ENCODE assay signal across 16 cellular contexts in genomic region chr12:6722863-6723262, GRCh38. TPM values are rescaled to one million over a fixed set of nuclear protein-coding genes. Genes with fewer than 3 reads are reported as not detected.
DNase-seq lines count a peak whose midpoint lies in the region; ATAC-seq, FAIRE-seq and TF ChIP-seq lines count a peak whose summit lies in the region.
"Had no signal": no experiment of that assay in that cellular context is flagged by ENCODE, and none has a peak within 500 bp of the region (broad histone marks: within the 10 kb centered on the region; RNA-seq: fewer than 3 reads in every experiment).

No MANE protein-coding gene starts in this region.

- no peak for DNase-seq in activated CD8-positive, alpha-beta memory T cell treated with anti-CD3 and anti-CD28 coated beads, Interleukin-2, amount 10 ng/mL, durations not matched to agents 7 days and 5 days
- DNase-seq in activated CD8-positive, alpha-beta memory T cell treated with anti-CD3 and anti-CD28 coated beads for 24 hours, result no peak
- DNase-seq in MG63 (no peak), H1 (ENCODE audit: low read depth in 1 of 2, low spot score in 2 of 2) (no peak), psoas muscle (no peak), islet precursor cell (no peak), posterior cingulate gyrus (no peak)
- DNase-seq: cortex of kidney, GDM1, Kasumi-1, SIG-M5 had no signal

- TF ChIP-seq CTCF in H1 (IDR thresholded peaks at IDR 0.05; ENCODE audit: control extremely low read depth in 1 of 3, insufficient read depth in 1 of 3, low read depth in 1 of 3, low read length in 3 of 3), result no peak
- TF ChIP-seq CTCF in psoas muscle (IDR thresholded peaks at IDR 0.05), result no peak

- peaks cover 8% of the 10 kb centered on the region for H3K23me2 ChIP-seq in H1 (ENCODE audit: low read depth, low read length)

- H3K4me3 Mint-ChIP-seq in activated CD8-positive, alpha-beta memory T cell treated with anti-CD3 and anti-CD28 coated beads, Interleukin-2, amount 10 ng/mL, durations not matched to agents 7 days and 5 days, result peak overlapping the region; percentile 79

- no peak overlapping the region for H3K9ac ChIP-seq in H1 (replicated peaks in 1 of 4; ENCODE audit: extremely low read depth in 1 of 4, low read depth in 3 of 4, low read length in 3 of 4)

- no peaks in the 10 kb centered on the region for H3K27me3 Mint-ChIP-seq in activated CD8-positive, alpha-beta memory T cell treated with anti-CD3 and anti-CD28 coated beads, Interleukin-2, amount 10 ng/mL, durations not matched to agents 7 days and 5 days

- H3K27me3 ChIP-seq in MG63 (no peaks in the 10 kb centered on the region), H1 (replicated peaks in 1 of 4; ENCODE audit: control insufficient read depth in 3 of 4, extremely low read depth in 1 of 4, insufficient read depth in 3 of 4, low read length in 3 of 4) (no peaks in the 10 kb centered on the region; a peak in 2 of 7 replicates), psoas muscle (ENCODE audit: insufficient read depth in 3 of 3, low read length in 2 of 3) (peaks cover 0 to 8% (median 0%) of the 10 kb centered on the region in 3 donors)
- H3K27me3 ChIP-seq: gastroesophageal sphincter had no signal

- H3K27ac Mint-ChIP-seq in activated CD8-positive, alpha-beta memory T cell treated with anti-CD3 and anti-CD28 coated beads, Interleukin-2, amount 10 ng/mL, durations not matched to agents 7 days and 5 days, result peak overlapping the region; percentile 3

- peaks cover 6% of the 10 kb centered on the region; the same call in 1 of the 2 replicates for H3K36me3 ChIP-seq in MG63
- peaks cover 0 to 2% (median 0%) of the 10 kb centered on the region in 4 experiments; a peak in 3 of 8 replicates for H3K36me3 ChIP-seq in H1 (ENCODE audit: control insufficient read depth in 2 of 4, insufficient read depth in 4 of 4, low read length in 3 of 4)
- peaks cover 0 to 13% of the 10 kb centered on the region in 2 donors for H3K36me3 ChIP-seq in psoas muscle (ENCODE audit: insufficient read depth in 1 of 2, low read depth in 1 of 2)

- WGBS in H1 (ENCODE audit: extremely low coverage in 1 of 2, insufficient coverage in 1 of 2, insufficient read length in 1 of 2, insufficient replicate concordance in 2 of 2, low coverage in 1 of 2, low lambda C conversion rate in 2 of 2, missing lambda C conversion rate in 1 of 2), 2 experiments, result 87% methylated on average over 3 of the region's 3 CpGs; no CpG with 5 or more reads in 1 of the 2 experiments
- 81 to 88% (median 85%) methylated on average over 3 of the region's 3 CpGs for WGBS in psoas muscle, 3 donors

- H3K14ac ChIP-seq in H1 (ENCODE audit: insufficient read length), result no peak overlapping the region

- H4K20me1 ChIP-seq in H1 (replicated peaks in 1 of 2; ENCODE audit: control insufficient read depth in 1 of 2, insufficient read depth in 2 of 2, low read length in 2 of 2), result no peaks in the 10 kb centered on the region

- no peak overlapping the region for H4K8ac ChIP-seq in H1 (ENCODE audit: extremely low read depth, insufficient read depth, low read length)

- H4K5ac ChIP-seq in H1 (ENCODE audit: insufficient read length, low read depth, low read length), result no peak overlapping the region

- TF ChIP-seq POLR2A in H1 (IDR thresholded peaks at IDR 0.05; ENCODE audit: control extremely low read depth in 1 of 2, low read depth in 2 of 2, low read length in 2 of 2), result no peak

- peaks cover 21% of the 10 kb centered on the region for H3K4me1 Mint-ChIP-seq in activated CD8-positive, alpha-beta memory T cell treated with anti-CD3 and anti-CD28 coated beads, Interleukin-2, amount 10 ng/mL, durations not matched to agents 7 days and 5 days

- no peak overlapping the region for H2AFZ ChIP-seq in H1 (ENCODE audit: low read length)

- H3K4me1 ChIP-seq in H1 (replicated peaks in 1 of 4; ENCODE audit: control insufficient read depth in 3 of 4, insufficient read depth in 4 of 4, low read length in 3 of 4) (peaks cover 0 to 2% (median under 1%) of the 10 kb centered on the region in 4 experiments; a peak in 3 of 7 replicates), psoas muscle (peaks cover 11% of the 10 kb centered on the region)

- CTCF ChIA-PET in activated CD8-positive, alpha-beta memory T cell treated with anti-CD3 and anti-CD28 coated beads, Interleukin-2, amount 10 ng/mL, durations not matched to agents 7 days and 5 days (lab: Charles Lee), result interaction anchor here (0.6 to 4.8 kb wide), 12 partner anchors 13 to 390 kb away, joined by 3 to 39 read pairs (median 8); partner anchors contain the start of genes CDCA3, MLF2, SPSB2 and USP5
- CTCF ChIA-PET in H1 (lab: Charles Lee; ENCODE audit: partially characterized antibody), result interaction anchor here (1.0 to 2.6 kb wide), 9 partner anchors 13 to 158 kb away, joined by 3 to 13 read pairs (median 7); partner anchors contain the start of gene MLF2

- no peak overlapping the region for H2BK20ac ChIP-seq in H1 (ENCODE audit: low read length)

- H3K9me3 Mint-ChIP-seq in activated CD8-positive, alpha-beta memory T cell treated with anti-CD3 and anti-CD28 coated beads, Interleukin-2, amount 10 ng/mL, durations not matched to agents 7 days and 5 days (ENCODE audit: low read depth), result no peaks in the 10 kb centered on the region

- H2BK120ac ChIP-seq in H1 (replicated peaks; ENCODE audit: low read depth, low read length), result no peak overlapping the region

- FAIRE-seq in H1 (lab: Jason Lieb, UNC), result no peak

- peak overlapping the region; percentile 74 for H4K91ac ChIP-seq in H1 (replicated peaks; ENCODE audit: insufficient read length, low read length)

- no peak overlapping the region for H3K23ac ChIP-seq in H1 (ENCODE audit: insufficient read length)

- intact Hi-C loops in psoas muscle (cut with DNase I) (loop anchor here in 1 of 2 donors (1.0 to 5.0 kb wide), 2 partner anchors 30 to 36 kb away; partner anchors contain the start of genes MLF2 and ZNF384), posterior cingulate gyrus (cut with DNase I) (loop anchor here (1.0 kb wide), 1 partner anchor 60 kb away; the partner anchor contains the start of gene ING4)

- no peak overlapping the region for H3K56ac ChIP-seq in H1 (replicated peaks; ENCODE audit: insufficient read length, low read depth, low read length)

- H3K27ac ChIP-seq in H1 (ENCODE audit: low read depth, low read length), result no peak overlapping the region
- H3K27ac ChIP-seq in psoas muscle, result no peak overlapping the region

- TF ChIP-seq RAD21 in H1 (IDR thresholded peaks at IDR 0.05 in 1 of 2, conservative IDR thresholded peaks at IDR 0.05 in 1 of 2; ENCODE audit: low read depth in 2 of 2, low read length in 2 of 2), result no peak

- H3K4me2 ChIP-seq in H1 (ENCODE audit: insufficient read depth in 1 of 2, low read depth in 2 of 2, low read length in 2 of 2), result peak overlapping the region; percentile 79; a peak in 2 of 4 replicates

- H3K9me3 ChIP-seq in MG63, result no peaks in the 10 kb centered on the region
- no peaks in the 10 kb centered on the region for H3K9me3 ChIP-seq in H1 (ENCODE audit: insufficient read depth in 2 of 2, low read depth in 1 of 2, low read length in 1 of 2)
- no peaks in the 10 kb centered on the region for H3K9me3 ChIP-seq in psoas muscle
- H3K9me3 ChIP-seq: gastroesophageal sphincter, suprapubic skin had no signal

- H3K36me3 Mint-ChIP-seq in activated CD8-positive, alpha-beta memory T cell treated with anti-CD3 and anti-CD28 coated beads, Interleukin-2, amount 10 ng/mL, durations not matched to agents 7 days and 5 days, result no peaks in the 10 kb centered on the region

- no peaks in the 10 kb centered on the region; the same call in 1 of the 2 replicates for H3K79me1 ChIP-seq in H1 (ENCODE audit: low read depth, low read length)

- no peak overlapping the region for H3K4ac ChIP-seq in H1 (replicated peaks; ENCODE audit: insufficient read length, low read depth, low read length)

- H3K79me2 ChIP-seq in H1 (ENCODE audit: control insufficient read depth in 1 of 2, insufficient read depth in 2 of 2, low read length in 2 of 2), result peaks cover 0 to 3% of the 10 kb centered on the region in 2 experiments; a peak in 1 of 4 replicates

- no peak overlapping the region for H2BK5ac ChIP-seq in H1 (ENCODE audit: low read depth, low read length)

- H3K18ac ChIP-seq in H1 (ENCODE audit: extremely low read depth, low read length), result no peak overlapping the region

- POLR2A ChIA-PET in H1 (lab: Charles Lee; ENCODE audit: partially characterized antibody), result interaction anchor here (0.8 to 4.8 kb wide), 5 partner anchors 30 to 130 kb away, joined by 3 to 25 read pairs (median 5); partner anchors contain the start of genes MLF2, USP5 and ZNF384

- TF ChIP-seq EP300 in H1 (IDR thresholded peaks at IDR 0.05; ENCODE audit: borderline replicate concordance in 1 of 2, low read depth in 2 of 2, low read length in 2 of 2), result no peak

- H3K4me3 ChIP-seq in MG63 (peak overlapping the region; percentile 67), H1 (ENCODE audit: extremely low read depth in 1 of 4, insufficient read depth in 2 of 4, low read depth in 3 of 4, low read length in 4 of 4) (peak overlapping the region in 1 of 4 experiments; percentile 80; a peak in 2 of 8 replicates), psoas muscle (peak overlapping the region; percentile 68)

- ATAC-seq in activated CD8-positive, alpha-beta memory T cell treated with anti-CD3 and anti-CD28 coated beads, Interleukin-2, amount 10 ng/mL, durations not matched to agents 7 days and 5 days, result no peak
- ATAC-seq in psoas muscle (no peak), GM21619 (IDR thresholded peaks at IDR 0.05; ENCODE audit: unreplicated experiment) (no peak)

- H2AK5ac ChIP-seq in H1 (ENCODE audit: low read depth, low read length), result no peak overlapping the region

- no peak overlapping the region for H2BK12ac ChIP-seq in H1 (ENCODE audit: low read depth, low read length)

- no peak overlapping the region for H2BK15ac ChIP-seq in H1 (ENCODE audit: low read length)

RNA-seq across cellular contexts. Expression of gene COPS7A, which starts 1.0 kb away (rescaled TPM):
- total RNA-seq in activated CD8-positive, alpha-beta memory T cell treated with anti-CD3 and anti-CD28 coated beads, Interleukin-2, amount 10 ng/mL, durations not matched to agents 7 days and 5 days, result 10 to 100 TPM; 28.2 to 30.0 TPM
- total RNA-seq in MG63 (2014; rRNA removed; shearing (Covaris generic); ENCODE audit: low replicate concordance), result 91.3 and 125 TPM in 2 replicates
- 43.3 and 44.5 TPM in 2 replicates for total RNA-seq in H1 (2021; fragmentation: NEBNext Ultra II Directional; extraction: Animal tissue kit (Norgen Biotek cat#: 25700))
- polyA plus RNA-seq in H1 (2011; rRNA removed) (95.9 and 98.4 TPM in 2 replicates), psoas muscle (100 to 1,000 TPM in 2 of 3 donors, 10 to 100 TPM in 1; 79.2 to 157 (median 104) TPM)
- polyA plus RNA-seq in H1 (2011; cell fraction: cytosol; rRNA removed), result 93.9 TPM
- polyA plus RNA-seq in H1 (2011; cell fraction: nucleus; rRNA removed), result 109 TPM
- polyA plus RNA-seq in H1 (2012, experiment 1 of 2), result 43.6 to 58.1 TPM (median 55.6 TPM) in 4 replicates
- 63.2 TPM for polyA plus RNA-seq in H1 (2012, experiment 2 of 2)
- 40.6 TPM for polyA plus RNA-seq in H1 (2013, experiment 1 of 2)
- 40.1 TPM for polyA plus RNA-seq in H1 (2013, experiment 2 of 2)
- 43.8 and 57.5 TPM in 2 replicates for polyA minus RNA-seq in H1 (2011; rRNA and poly(A)+ RNA removed)
- 16.6 TPM for polyA minus RNA-seq in H1 (2011; cell fraction: cytosol; rRNA and poly(A)+ RNA removed)
- polyA minus RNA-seq in H1 (2011; cell fraction: nucleus; rRNA and poly(A)+ RNA removed), result 17.2 TPM
- 10 to 100 TPM; 72.3 to 86.2 (median 77.1) TPM for total RNA-seq in psoas muscle

RNA-seq across cellular contexts. Expression of gene PIANP, which starts 22.2 kb away (rescaled TPM):
- total RNA-seq in activated CD8-positive, alpha-beta memory T cell treated with anti-CD3 and anti-CD28 coated beads, Interleukin-2, amount 10 ng/mL, durations not matched to agents 7 days and 5 days, result not detected
- not detected in 2 replicates for total RNA-seq in MG63 (2014; rRNA removed; shearing (Covaris generic); ENCODE audit: low replicate concordance)
- 9.8 and 15.3 TPM in 2 replicates for total RNA-seq in H1 (2021; fragmentation: NEBNext Ultra II Directional; extraction: Animal tissue kit (Norgen Biotek cat#: 25700))
- 6.3 and 13.3 TPM in 2 replicates for polyA plus RNA-seq in H1 (2011; rRNA removed)
- 4.1 TPM for polyA plus RNA-seq in H1 (2011; cell fraction: cytosol; rRNA removed)
- polyA plus RNA-seq in H1 (2011; cell fraction: nucleus; rRNA removed), result 16.6 TPM
- 11.4 to 16.2 TPM (median 13.6 TPM) in 4 replicates for polyA plus RNA-seq in H1 (2012, experiment 1 of 2)
- polyA plus RNA-seq in H1 (2012, experiment 2 of 2), result 12.2 TPM
- polyA plus RNA-seq in H1 (2013, experiment 1 of 2), result 13.5 TPM
- polyA plus RNA-seq in H1 (2013, experiment 2 of 2), result 16.5 TPM
- polyA minus RNA-seq in H1 (2011; rRNA and poly(A)+ RNA removed), result 1.6 and 3.5 TPM in 2 replicates
- polyA minus RNA-seq in H1 (2011; cell fraction: cytosol; rRNA and poly(A)+ RNA removed), result 6.8 TPM
- 4.1 TPM for polyA minus RNA-seq in H1 (2011; cell fraction: nucleus; rRNA and poly(A)+ RNA removed)
- total RNA-seq in psoas muscle, result under 1 TPM in 3 of 4 donors, not detected in 1; 0.10 to 0.17 (median 0.15) TPM
- polyA plus RNA-seq in psoas muscle, result under 1 TPM in 2 of 3 donors, not detected in 1; 0.17 to 0.21 TPM
- total RNA-seq: H4, liver, suprapubic skin had no signal

RNA-seq across cellular contexts. Expression of gene MLF2, which starts 30.1 kb away (rescaled TPM):
- total RNA-seq in activated CD8-positive, alpha-beta memory T cell treated with anti-CD3 and anti-CD28 coated beads, Interleukin-2, amount 10 ng/mL, durations not matched to agents 7 days and 5 days, result 100 to 1,000 TPM; 102 to 113 TPM
- 178 and 274 TPM in 2 replicates for total RNA-seq in MG63 (2014; rRNA removed; shearing (Covaris generic); ENCODE audit: low replicate concordance)
- total RNA-seq in H1 (2021; fragmentation: NEBNext Ultra II Directional; extraction: Animal tissue kit (Norgen Biotek cat#: 25700)), result 229 and 232 TPM in 2 replicates
- polyA plus RNA-seq in H1 (2011; rRNA removed), result 401 and 443 TPM in 2 replicates
- polyA plus RNA-seq in H1 (2011; cell fraction: cytosol; rRNA removed), result 319 TPM
- polyA plus RNA-seq in H1 (2011; cell fraction: nucleus; rRNA removed), result 252 TPM
- 240 to 272 TPM (median 254 TPM) in 4 replicates for polyA plus RNA-seq in H1 (2012, experiment 1 of 2)
- 291 TPM for polyA plus RNA-seq in H1 (2012, experiment 2 of 2)
- polyA plus RNA-seq in H1 (2013, experiment 1 of 2), result 162 TPM
- polyA plus RNA-seq in H1 (2013, experiment 2 of 2), result 175 TPM
- 311 and 327 TPM in 2 replicates for polyA minus RNA-seq in H1 (2011; rRNA and poly(A)+ RNA removed)
- 98.5 TPM for polyA minus RNA-seq in H1 (2011; cell fraction: cytosol; rRNA and poly(A)+ RNA removed)
- polyA minus RNA-seq in H1 (2011; cell fraction: nucleus; rRNA and poly(A)+ RNA removed), result 106 TPM
- total RNA-seq in psoas muscle, result 100 to 1,000 TPM; 104 to 188 (median 132) TPM
- polyA plus RNA-seq in psoas muscle, result 100 to 1,000 TPM; 113 to 245 (median 176) TPM

RNA-seq across cellular contexts. Expression of gene ZNF384, which starts 33.7 kb away (rescaled TPM):
- 10 to 100 TPM; 76.3 to 76.4 TPM for total RNA-seq in activated CD8-positive, alpha-beta memory T cell treated with anti-CD3 and anti-CD28 coated beads, Interleukin-2, amount 10 ng/mL, durations not matched to agents 7 days and 5 days
- total RNA-seq in MG63 (2014; rRNA removed; shearing (Covaris generic); ENCODE audit: low replicate concordance), result 9.3 and 21.9 TPM in 2 replicates
- 59.6 and 60.1 TPM in 2 replicates for total RNA-seq in H1 (2021; fragmentation: NEBNext Ultra II Directional; extraction: Animal tissue kit (Norgen Biotek cat#: 25700))
- polyA plus RNA-seq in H1 (2011; rRNA removed), result 59.0 and 75.1 TPM in 2 replicates
- polyA plus RNA-seq in H1 (2011; cell fraction: cytosol; rRNA removed), result 66.7 TPM
- polyA plus RNA-seq in H1 (2011; cell fraction: nucleus; rRNA removed), result 138 TPM
- 64.4 to 74.8 TPM (median 69.2 TPM) in 4 replicates for polyA plus RNA-seq in H1 (2012, experiment 1 of 2)
- 30.4 TPM for polyA plus RNA-seq in H1 (2012, experiment 2 of 2)
- 47.8 TPM for polyA plus RNA-seq in H1 (2013, experiment 1 of 2)
- polyA plus RNA-seq in H1 (2013, experiment 2 of 2), result 45.3 TPM
- 69.0 and 70.2 TPM in 2 replicates for polyA minus RNA-seq in H1 (2011; rRNA and poly(A)+ RNA removed)
- 39.0 TPM for polyA minus RNA-seq in H1 (2011; cell fraction: cytosol; rRNA and poly(A)+ RNA removed)
- 71.1 TPM for polyA minus RNA-seq in H1 (2011; cell fraction: nucleus; rRNA and poly(A)+ RNA removed)
- total RNA-seq in psoas muscle, result 10 to 100 TPM; 25.4 to 37.9 (median 27.9) TPM
- 10 to 100 TPM; 22.0 to 44.9 (median 23.8) TPM for polyA plus RNA-seq in psoas muscle

RNA-seq across cellular contexts. Expression of gene PTMS, which starts 43.3 kb away (rescaled TPM):
- 100 to 1,000 TPM; 131 to 142 TPM for total RNA-seq in activated CD8-positive, alpha-beta memory T cell treated with anti-CD3 and anti-CD28 coated beads, Interleukin-2, amount 10 ng/mL, durations not matched to agents 7 days and 5 days
- total RNA-seq in MG63 (2014; rRNA removed; shearing (Covaris generic); ENCODE audit: low replicate concordance), result 272 and 328 TPM in 2 replicates
- 444 and 486 TPM in 2 replicates for total RNA-seq in H1 (2021; fragmentation: NEBNext Ultra II Directional; extraction: Animal tissue kit (Norgen Biotek cat#: 25700))
- polyA plus RNA-seq in H1 (2011; rRNA removed) (553 and 999 TPM in 2 replicates), psoas muscle (10 to 100 TPM; 65.4 to 93.7 (median 87.7) TPM)
- polyA plus RNA-seq in H1 (2011; cell fraction: cytosol; rRNA removed), result 441 TPM
- polyA plus RNA-seq in H1 (2011; cell fraction: nucleus; rRNA removed), result 217 TPM
- 329 to 587 TPM (median 502 TPM) in 4 replicates for polyA plus RNA-seq in H1 (2012, experiment 1 of 2)
- polyA plus RNA-seq in H1 (2012, experiment 2 of 2), result 566 TPM
- 523 TPM for polyA plus RNA-seq in H1 (2013, experiment 1 of 2)
- 513 TPM for polyA plus RNA-seq in H1 (2013, experiment 2 of 2)
- 35.2 and 58.0 TPM in 2 replicates for polyA minus RNA-seq in H1 (2011; rRNA and poly(A)+ RNA removed)
- polyA minus RNA-seq in H1 (2011; cell fraction: cytosol; rRNA and poly(A)+ RNA removed), result 109 TPM
- polyA minus RNA-seq in H1 (2011; cell fraction: nucleus; rRNA and poly(A)+ RNA removed), result 72.4 TPM
- 100 to 1,000 TPM in 1 of 4 donors, 10 to 100 TPM in 3; 69.0 to 104 (median 77.1) TPM for total RNA-seq in psoas muscle
